Comparison of ENCODE assay signal across 8 cellular contexts in genomic region chr11:6472934-6473333, GRCh38. TPM values are rescaled to one million over a fixed set of nuclear protein-coding genes. Genes with fewer than 3 reads are reported as not detected.
DNase-seq lines count a peak whose midpoint lies in the region; ATAC-seq and TF ChIP-seq lines count a peak whose summit lies in the region.

No MANE protein-coding gene starts in this region.

- no peak overlapping the region for H2AFZ ChIP-seq in GM23338

- H3K27me3 Mint-ChIP-seq in GM23338 (ENCODE audit: insufficient read depth, low read depth, poor library complexity): peaks cover 13% of the 10 kb centered on the region
- no peaks in the 10 kb centered on the region for H3K27me3 Mint-ChIP-seq in T-helper 17 cell
- H3K27me3 Mint-ChIP-seq in glutamatergic neuron (ENCODE audit: unreplicated experiment): peaks cover 7% of the 10 kb centered on the region

- peaks cover 17% of the 10 kb centered on the region for H3K36me3 Mint-ChIP-seq in GM23338 (ENCODE audit: low read depth)
- peaks cover 4% of the 10 kb centered on the region for H3K36me3 Mint-ChIP-seq in T-helper 17 cell (ENCODE audit: low read depth)
- H3K36me3 Mint-ChIP-seq in glutamatergic neuron (ENCODE audit: unreplicated experiment): no peaks in the 10 kb centered on the region

- no peaks in the 10 kb centered on the region for H3K9me3 ChIP-seq in T-helper 17 cell (ENCODE audit: control insufficient read depth, low read length, poor library complexity, severe bottlenecking)

- no peak for ATAC-seq in GM23338
- ATAC-seq in T-helper 17 cell: no peak
- no peak for ATAC-seq in HG03378 (IDR thresholded peaks at IDR 0.05; ENCODE audit: unreplicated experiment)
- no peak for ATAC-seq in GM18517 (IDR thresholded peaks at IDR 0.05; ENCODE audit: unreplicated experiment)
- ATAC-seq in HG03354 (IDR thresholded peaks at IDR 0.05; ENCODE audit: poor library complexity, severe bottlenecking, unreplicated experiment): no peak

- H3K4me3 ChIP-seq in GM23338 (peak overlapping the region; percentile 93), skin epidermis (peak overlapping the region; percentile 55 to 83 (median 69))

- H3K27me3 ChIP-seq in GM23338 (ENCODE audit: insufficient read depth): no peaks in the 10 kb centered on the region

- peak overlapping the region; percentile 89 for H3K4me2 ChIP-seq in GM23338

- peaks cover 4% of the 10 kb centered on the region; the same call in 1 of the 2 replicates for H3K36me3 ChIP-seq in GM23338 (ENCODE audit: insufficient read depth)

- H3K4me3 Mint-ChIP-seq in GM23338 (peak overlapping the region; percentile 88), T-helper 17 cell (peak overlapping the region; percentile 91), glutamatergic neuron (ENCODE audit: unreplicated experiment) (peak overlapping the region; percentile 93)

- no peaks in the 10 kb centered on the region for H3K9me2 ChIP-seq in GM23338 (ENCODE audit: insufficient read depth)

- no peaks in the 10 kb centered on the region; the same call in none of the 2 replicates for H4K20me1 ChIP-seq in GM23338 (replicated peaks; ENCODE audit: insufficient read depth)

- H3K27ac Mint-ChIP-seq in GM23338: no peak overlapping the region
- peak overlapping the region; percentile 75 for H3K27ac Mint-ChIP-seq in T-helper 17 cell
- H3K27ac Mint-ChIP-seq in glutamatergic neuron (ENCODE audit: unreplicated experiment): peak overlapping the region; percentile 94

- no peaks in the 10 kb centered on the region for H3K9me3 Mint-ChIP-seq in GM23338
- H3K9me3 Mint-ChIP-seq in glutamatergic neuron (ENCODE audit: unreplicated experiment): peaks cover 12% of the 10 kb centered on the region

- H3K79me2 ChIP-seq in GM23338 (replicated peaks; ENCODE audit: insufficient read depth): no peaks in the 10 kb centered on the region

- TF ChIP-seq CTCF in GM23338 (conservative IDR thresholded peaks at IDR 0.05; ENCODE audit: low read depth in 2 of 2) (no peak), glutamatergic neuron (IDR thresholded peaks at IDR 0.05; ENCODE audit: partially characterized antibody, unreplicated experiment) (no peak), GM10266 (IDR thresholded peaks at IDR 0.05; ENCODE audit: control insufficient read depth, insufficient read depth, low read depth, missing control alignments) (no peak)

- H3K4me1 Mint-ChIP-seq in GM23338 (peaks cover 31% of the 10 kb centered on the region), T-helper 17 cell (peaks cover 20% of the 10 kb centered on the region), glutamatergic neuron (ENCODE audit: low read depth, unreplicated experiment) (peaks cover 20% of the 10 kb centered on the region)

- peaks cover 27% of the 10 kb centered on the region for H3K4me1 ChIP-seq in GM23338 (ENCODE audit: insufficient read depth)

- H3F3A ChIP-seq in GM23338 (replicated peaks; ENCODE audit: low read depth): 0 out of 2 replicates have a peak, but pooled peaks cover 13% of the 10 kb centered on the region

- DNase-seq in GM23338 (ENCODE audit: low spot score) (peak; percentile 8), T-helper 17 cell (no peak), glutamatergic neuron (peak; percentile 59), GM10266 (ENCODE audit: extremely low spot score) (no peak)

- H3K27ac ChIP-seq in GM23338 (ENCODE audit: low read depth) (no peak overlapping the region), skin epidermis (peak overlapping the region in 17 of 21 experiments; percentile 8 to 94 (median 84))

TF ChIP-seq in GM23338, 12 proteins besides CTCF, POLR2A, EP300 and RAD21 (continues in another document):
- TF ChIP-seq NANOG (IDR thresholded peaks at IDR 0.05; ENCODE audit: borderline replicate concordance) (no peak), ZNF462 (CRISPR knock-in tag; IDR thresholded peaks at IDR 0.05) (no peak), EZH2phosphoT487 (IDR thresholded peaks at IDR 0.05; ENCODE audit: unreplicated experiment) (no peak), CREB1 (CRISPR knock-in tag; IDR thresholded peaks at IDR 0.05; ENCODE audit: low read depth) (no peak), ZNF114 (CRISPR knock-in tag; IDR thresholded peaks at IDR 0.05) (no peak), ZNF331 (CRISPR knock-in tag; IDR thresholded peaks at IDR 0.05; ENCODE audit: low read depth) (no peak), JUNB (IDR thresholded peaks at IDR 0.05; ENCODE audit: unreplicated experiment) (no peak), STAT1 (IDR thresholded peaks at IDR 0.05; ENCODE audit: unreplicated experiment) (no peak), POLR2AphosphoS5 (IDR thresholded peaks at IDR 0.05; ENCODE audit: low read depth) (no peak), EZH2 (IDR thresholded peaks at IDR 0.05; ENCODE audit: low read depth, unreplicated experiment) (no peak)

RNA-seq across cellular contexts. Expression of gene TRIM3, which starts 0.8 kb away (rescaled TPM):
- 15.0 and 21.1 TPM in 2 replicates for total RNA-seq in GM23338 (2014; rRNA removed; shearing (Covaris generic))
- 7.3 and 7.9 TPM in 2 replicates for polyA plus RNA-seq in GM23338 (2016; fragmentation: Nextera tagmentation; extraction: Ambion mirVana)
- total RNA-seq in T-helper 17 cell (10 to 100 TPM; 14.2 to 21.4 TPM), glutamatergic neuron (ENCODE audit: unreplicated experiment) (128 TPM)

RNA-seq across cellular contexts. Expression of gene ARFIP2, which starts 8.2 kb away (rescaled TPM):
- 61.5 and 65.4 TPM in 2 replicates for total RNA-seq in GM23338 (2014; rRNA removed; shearing (Covaris generic))
- polyA plus RNA-seq in GM23338 (2016; fragmentation: Nextera tagmentation; extraction: Ambion mirVana): 34.8 and 35.4 TPM in 2 replicates
- total RNA-seq in T-helper 17 cell (10 to 100 TPM; 53.3 to 58.6 TPM), glutamatergic neuron (ENCODE audit: unreplicated experiment) (53.3 TPM)

RNA-seq across cellular contexts. Expression of gene TIMM10B, which starts 8.4 kb away (rescaled TPM):
- 54.2 and 76.4 TPM in 2 replicates for total RNA-seq in GM23338 (2014; rRNA removed; shearing (Covaris generic))
- polyA plus RNA-seq in GM23338 (2016; fragmentation: Nextera tagmentation; extraction: Ambion mirVana): 25.0 and 30.8 TPM in 2 replicates
- total RNA-seq in T-helper 17 cell (10 to 100 TPM; 44.5 to 52.3 TPM), glutamatergic neuron (ENCODE audit: unreplicated experiment) (35.9 TPM)

RNA-seq across cellular contexts. Expression of gene DNHD1, which starts 24.1 kb away (rescaled TPM):
- 7.2 and 9.6 TPM in 2 replicates for total RNA-seq in GM23338 (2014; rRNA removed; shearing (Covaris generic))
- polyA plus RNA-seq in GM23338 (2016; fragmentation: Nextera tagmentation; extraction: Ambion mirVana): 2.5 and 3.6 TPM in 2 replicates
- total RNA-seq in T-helper 17 cell: 10 to 100 TPM; 27.5 to 39.9 TPM
- total RNA-seq in glutamatergic neuron (ENCODE audit: unreplicated experiment): 9.3 TPM

RNA-seq across cellular contexts. Expression of gene HPX, which starts 32.1 kb away (rescaled TPM):
- 0.50 and 0.63 TPM in 2 replicates for total RNA-seq in GM23338 (2014; rRNA removed; shearing (Covaris generic))
- 0.47 and 0.71 TPM in 2 replicates for polyA plus RNA-seq in GM23338 (2016; fragmentation: Nextera tagmentation; extraction: Ambion mirVana)
- total RNA-seq in T-helper 17 cell (under 1 TPM; 0.47 to 0.86 TPM), glutamatergic neuron (ENCODE audit: unreplicated experiment) (9.6 TPM)

Comparison
In these comparisons a context has a peak if more than half of its experiments do, and no peak if none do; other contexts are left out.
1. DNase-seq: peak in GM23338 (single experiment) and glutamatergic neuron (single experiment); none in T-helper 17 cell (0 of 3) and GM10266 (single experiment).
2. Peak in every context shown above with its lines, with median percentiles within 50 percentile points of each other: H3K4me3 Mint-ChIP-seq.